Comparison of ENCODE assay signal across 18 cellular contexts in genomic region chr2:2464095-2464494, GRCh38.
A peak's percentile ranks its signal among the peaks of the same experiment; 100 is the strongest.
DNase-seq lines count a peak whose midpoint lies in the region; ATAC-seq and TF ChIP-seq lines count a peak whose summit lies in the region.
"Had no signal": no experiment of that assay in that cellular context is flagged by ENCODE, and none has a peak within 500 bp of the region (broad histone marks: within the 10 kb centered on the region; RNA-seq: fewer than 3 reads in every experiment).

No MANE protein-coding gene starts in this region.

- TF ChIP-seq CTCF in coronary artery (IDR thresholded peaks at IDR 0.05) = no peak
- no peak for TF ChIP-seq CTCF in colonic mucosa (IDR thresholded peaks at IDR 0.05)

- H3K4me3 ChIP-seq in coronary artery (peak overlapping the region; percentile 25), skeletal muscle cell (ENCODE audit: low read depth, low read length) (peak overlapping the region; percentile 5), colonic mucosa (no peak overlapping the region)
- H3K4me3 ChIP-seq: gastrocnemius medialis, neural progenitor cell, tibial nerve had no signal

- H3K27me3 ChIP-seq in colonic mucosa = no peaks in the 10 kb centered on the region
- H3K27me3 ChIP-seq: gastrocnemius medialis, neural progenitor cell, tibial nerve had no signal

- intact Hi-C loops in colonic mucosa (cut with DNase I) = no loop called here

- no peak for ATAC-seq in HG02588 (IDR thresholded peaks at IDR 0.05; ENCODE audit: unreplicated experiment)
- no peak for ATAC-seq in HG02678 (IDR thresholded peaks at IDR 0.05; ENCODE audit: unreplicated experiment)
- ATAC-seq: gastrocnemius medialis, PC-3 had no signal

- H3K9me3 ChIP-seq in colonic mucosa = no peaks in the 10 kb centered on the region
- H3K9me3 ChIP-seq: gastrocnemius medialis, tibial nerve had no signal

- no peak overlapping the region for H3K9ac ChIP-seq in colonic mucosa (ENCODE audit: low read depth in 2 of 2, low read length in 2 of 2)
- H3K9ac ChIP-seq: neural progenitor cell had no signal

- DNase-seq in DMS53 (lab: John Stamatoyannopoulos, UW) (peak; percentile 4), DMS53 treated with DMSO at 0.1 percent for 48 hours (lab: John Stamatoyannopoulos, UW; ENCODE audit: unreplicated experiment) (no peak), NCI-H1436 treated with DMSO at 0.1 percent for 48 hours (lab: John Stamatoyannopoulos, UW) (peak; percentile 52), coronary artery (ENCODE audit: low spot score) (no peak), skeletal muscle cell (ENCODE audit: low read depth) (no peak), colonic mucosa (no peak)
- DNase-seq: CD4-positive, CD25-positive, alpha-beta regulatory T cell; gastrocnemius medialis; immature natural killer cell; KBM-7; NCI-H446 treated with DMSO at 0.1 percent for 48 hours; PC-3; retina had no signal

- H3K4me1 ChIP-seq in colonic mucosa = no peaks in the 10 kb centered on the region
- H3K4me1 ChIP-seq: gastrocnemius medialis, neural progenitor cell, tibial nerve had no signal

- no peaks in the 10 kb centered on the region for H3K36me3 ChIP-seq in colonic mucosa
- H3K36me3 ChIP-seq: gastrocnemius medialis, neural progenitor cell, tibial nerve had no signal

- H3K27ac ChIP-seq in coronary artery = no peak overlapping the region
- H3K27ac ChIP-seq in colonic mucosa = no peak overlapping the region
- H3K27ac ChIP-seq: 22Rv1, gastrocnemius medialis, neural progenitor cell, tibial nerve had no signal

Comparison
In these comparisons a context has a peak if more than half of its experiments do, and no peak if none do; other contexts are left out.
1. DNase-seq: peak in DMS53 (single experiment) and NCI-H1436 treated with DMSO at 0.1 percent for 48 hours (single experiment); none in DMS53 treated with DMSO at 0.1 percent for 48 hours (single experiment), coronary artery (single experiment), skeletal muscle cell (single experiment) and colonic mucosa (single experiment).